In genomic region chr9:15642369-15642962, GRCh38 we compare ENCODE assay signal across 8 cellular contexts.
A peak's percentile ranks its signal among the peaks of the same experiment; 100 is the strongest.
DNase-seq lines count a peak whose midpoint lies in the region; ATAC-seq, FAIRE-seq and TF ChIP-seq lines count a peak whose summit lies in the region.

No MANE protein-coding gene starts in this region.

- H3K4me1 ChIP-seq in breast epithelium, result no peaks in the 10 kb centered on the region
- no peaks in the 10 kb centered on the region for H3K4me1 ChIP-seq in hepatocyte (ENCODE audit: insufficient read depth)

- H3K27me3 Mint-ChIP-seq in MCF 10A (ENCODE audit: insufficient read depth, unreplicated experiment), result no peaks in the 10 kb centered on the region

- H3K4me3 Mint-ChIP-seq in MCF 10A (ENCODE audit: unreplicated experiment), result no peak overlapping the region

- no peak overlapping the region for H3K4me2 ChIP-seq in hepatocyte

- no peaks in the 10 kb centered on the region for H3K9me2 ChIP-seq in hepatocyte (replicated peaks; ENCODE audit: insufficient read depth)

- TF ChIP-seq POLR2A in breast epithelium (IDR thresholded peaks at IDR 0.05), result no peak

- no peak overlapping the region for H3K27ac Mint-ChIP-seq in MCF 10A (ENCODE audit: low read depth, unreplicated experiment)

- no peaks in the 10 kb centered on the region for H3K4me1 Mint-ChIP-seq in MCF 10A (ENCODE audit: insufficient read depth, unreplicated experiment)

- no peaks in the 10 kb centered on the region for H3K36me3 ChIP-seq in breast epithelium
- H3K36me3 ChIP-seq in hepatocyte (replicated peaks; ENCODE audit: insufficient read depth, low read depth), result no peaks in the 10 kb centered on the region
- H3K36me3 ChIP-seq in WERI-Rb-1, result no peaks in the 10 kb centered on the region

- POLR2A ChIA-PET in MCF 10A (lab: Yijun Ruan, JAX), result interaction anchor here (0.6 kb wide), 1 partner anchor 529 kb away, joined by 3 read pairs; no protein-coding TSS in a partner anchor

- no peak overlapping the region for H3K27ac ChIP-seq in breast epithelium
- no peak overlapping the region for H3K27ac ChIP-seq in hepatocyte
- no peak overlapping the region for H3K27ac ChIP-seq in WERI-Rb-1

- CTCF ChIA-PET in MCF 10A (lab: Yijun Ruan, JAX), result interaction anchor here (1.4 to 2.3 kb wide), 4 partner anchors 24 to 143 kb away, joined by 3 to 10 read pairs (median 3); no protein-coding TSS in a partner anchor

- H2AFZ ChIP-seq in hepatocyte, result no peak overlapping the region

- 95% methylated on average over 2 of the region's 2 CpGs for WGBS in hepatocyte (ENCODE audit: low lambda C conversion rate, missing lambda C conversion rate)

- H3K27me3 ChIP-seq in breast epithelium, result no peaks in the 10 kb centered on the region
- H3K27me3 ChIP-seq in hepatocyte, result no peaks in the 10 kb centered on the region
- no peaks in the 10 kb centered on the region for H3K27me3 ChIP-seq in WERI-Rb-1 (ENCODE audit: insufficient read depth, low read depth, severe bottlenecking)

- TF ChIP-seq CTCF in MCF 10A (IDR thresholded peaks at IDR 0.05; ENCODE audit: unreplicated experiment) (peak; percentile 35), breast epithelium (IDR thresholded peaks at IDR 0.05) (peak in 1 of 3 donors; percentile 36), hepatocyte (IDR thresholded peaks at IDR 0.05; ENCODE audit: poor library complexity) (peak; percentile 65), WERI-Rb-1 (IDR thresholded peaks at IDR 0.05; ENCODE audit: low read depth, low read length) (no peak)

- peaks cover 8% of the 10 kb centered on the region for H3K9me3 Mint-ChIP-seq in MCF 10A (ENCODE audit: unreplicated experiment)

- DNase-seq in MCF 10A (ENCODE audit: unreplicated experiment) (peak; percentile 51), breast epithelium (ENCODE audit: low spot score in 2 of 2) (no peak), NCI-H1105 (lab: John Stamatoyannopoulos, UW) (peak; percentile 81), hepatocyte (ENCODE audit: low spot score) (peak; percentile 69), WERI-Rb-1 (no peak)

- no peak for ATAC-seq in GM19395 (IDR thresholded peaks at IDR 0.05; ENCODE audit: unreplicated experiment)
- ATAC-seq in GM18868 (IDR thresholded peaks at IDR 0.05; ENCODE audit: unreplicated experiment), result no peak

- H4K20me1 ChIP-seq in hepatocyte (ENCODE audit: insufficient read depth, poor library complexity, severe bottlenecking), result no peaks in the 10 kb centered on the region

- no peaks in the 10 kb centered on the region for H3K36me3 Mint-ChIP-seq in MCF 10A (ENCODE audit: insufficient read depth, unreplicated experiment)

- intact Hi-C loops in MCF 10A (cut with micrococcal nuclease) (loop anchor here (1.0 kb wide), 1 partner anchor 182 kb away; no protein-coding TSS in a partner anchor), breast epithelium (cut with DNase I; ENCODE audit: low total_unique reads) (no loop called here)

- H3K9me3 ChIP-seq in breast epithelium (no peaks in the 10 kb centered on the region), hepatocyte (ENCODE audit: low read depth) (no peaks in the 10 kb centered on the region), WERI-Rb-1 (ENCODE audit: severe bottlenecking) (no peaks in the 10 kb centered on the region)

- no peak overlapping the region for H3K4me3 ChIP-seq in breast epithelium
- H3K4me3 ChIP-seq in hepatocyte, result no peak overlapping the region
- no peak overlapping the region for H3K4me3 ChIP-seq in WERI-Rb-1 (ENCODE audit: low read depth, low read length)

- FAIRE-seq in TTC549 (lab: Jason Lieb, UNC), result peak; percentile 79

- BruUV-seq in MCF 10A (replicated peaks; lab: Mats Ljungman, UMichigan), result no TSS peak

- no peaks in the 10 kb centered on the region for H3K79me2 ChIP-seq in hepatocyte

Comparison
In these comparisons a context has a peak if more than half of its experiments do, and no peak if none do; other contexts are left out.
1. DNase-seq: peak in MCF 10A (single experiment), NCI-H1105 (single experiment) and hepatocyte (single experiment); none in breast epithelium (0 of 2) and WERI-Rb-1 (single experiment).